Comparison of ENCODE assay signal across 10 cellular contexts in genomic region chr19:48558018-48558684, GRCh38. TPM values are rescaled to one million over a fixed set of nuclear protein-coding genes. Genes with fewer than 3 reads are reported as not detected.
A peak's percentile ranks its signal among the peaks of the same experiment; 100 is the strongest.
DNase-seq lines count a peak whose midpoint lies in the region; ATAC-seq and TF ChIP-seq lines count a peak whose summit lies in the region.
"Had no signal": no experiment of that assay in that cellular context is flagged by ENCODE, and none has a peak within 500 bp of the region (broad histone marks: within the 10 kb centered on the region; RNA-seq: fewer than 3 reads in every experiment).

No MANE protein-coding gene starts in this region.

- TF ChIP-seq CTCF in foreskin fibroblast (IDR thresholded peaks at IDR 0.05; ENCODE audit: low read depth, low read length) (no peak), retinal pigment epithelial cell (conservative IDR thresholded peaks at IDR 0.05; ENCODE audit: low read depth, low read length) (no peak)

- DNase-seq in GM23248 (peak; percentile 92), RPMI7951 (ENCODE audit: low read depth) (peak; percentile 93), foreskin fibroblast (peak; percentile 66 to 84), retinal pigment epithelial cell (ENCODE audit: low read depth) (no peak), GM19238 (ENCODE audit: insufficient read length, low spot score) (no peak), NCI-H1048 (lab: John Stamatoyannopoulos, UW) (no peak)
- no peak for DNase-seq in activated CD4-positive, alpha-beta T cell treated with anti-CD3 and anti-CD28 coated beads for 48 hours

- H3K27me3 ChIP-seq in GM23248 (replicated peaks; ENCODE audit: insufficient read depth): no peaks in the 10 kb centered on the region
- H3K27me3 ChIP-seq: cardiac muscle cell had no signal

- peak overlapping the region; percentile 46; the same call in 1 of the 2 replicates for H3K27ac ChIP-seq in GM23248
- H3K27ac ChIP-seq: cardiac muscle cell had no signal

- WGBS in GM23248 (ENCODE audit: low coverage in 1 of 2, low lambda C conversion rate in 2 of 2, missing lambda C conversion rate in 2 of 2), 2 experiments: 5 to 7% methylated on average over 27 of the region's 27 CpGs

- H3K79me2 ChIP-seq in GM23248 (ENCODE audit: insufficient read depth): no peaks in the 10 kb centered on the region

- H3K9me3 ChIP-seq in GM23248 (ENCODE audit: low read depth): no peaks in the 10 kb centered on the region

- H2AFZ ChIP-seq in GM23248: peak overlapping the region; percentile 85

- in situ Hi-C loops in GM23248 (cut with MboI): no loop called here

- no peak for ATAC-seq in HG03460 (IDR thresholded peaks at IDR 0.05; ENCODE audit: unreplicated experiment)

- H3K4me3 ChIP-seq in GM23248: peak overlapping the region; percentile 50
- H3K4me3 ChIP-seq in foreskin fibroblast (ENCODE audit: low read depth in 1 of 2, low read length in 2 of 2): no peak overlapping the region
- H3K4me3 ChIP-seq in retinal pigment epithelial cell (ENCODE audit: low read length): peak overlapping the region; percentile 19
- H3K4me3 ChIP-seq: cardiac muscle cell had no signal

- H3K9ac ChIP-seq in GM23248: peak overlapping the region; percentile 70

- H3K36me3 ChIP-seq in GM23248 (ENCODE audit: low read depth): no peaks in the 10 kb centered on the region
- H3K36me3 ChIP-seq: cardiac muscle cell had no signal

- H3K9me2 ChIP-seq in GM23248 (ENCODE audit: insufficient read depth): no peaks in the 10 kb centered on the region

- H3K4me1 ChIP-seq in GM23248 (ENCODE audit: insufficient read depth): peaks cover 17% of the 10 kb centered on the region

- peaks cover 15% of the 10 kb centered on the region; the same call in 1 of the 2 replicates for H3F3A ChIP-seq in GM23248 (ENCODE audit: insufficient read depth)

- peak overlapping the region; percentile 50 for H3K4me2 ChIP-seq in GM23248 (ENCODE audit: unreplicated experiment)

- no peaks in the 10 kb centered on the region for H4K20me1 ChIP-seq in GM23248 (ENCODE audit: insufficient read depth)

RNA-seq across cellular contexts. Expression of gene SULT2B1, which starts 6.2 kb away (rescaled TPM):
- total RNA-seq in GM23248 (2014; rRNA removed; shearing (Covaris generic)): not detected in 2 replicates
- polyA plus RNA-seq in GM23248 (2016; fragmentation: Nextera tagmentation; extraction: Ambion mirVana): not detected in 2 replicates
- total RNA-seq in RPMI7951 (2014; rRNA removed; shearing (Covaris generic)): 0.39 TPM in 1 of 2 replicates, not detected in the other
- total RNA-seq: cardiac muscle cell, myocyte had no signal

RNA-seq across cellular contexts. Expression of gene LMTK3, which starts 46.5 kb away (rescaled TPM):
- total RNA-seq in GM23248 (2014; rRNA removed; shearing (Covaris generic)): 0.22 TPM in 1 of 2 replicates, not detected in the other
- polyA plus RNA-seq in GM23248 (2016; fragmentation: Nextera tagmentation; extraction: Ambion mirVana): not detected in 2 replicates
- total RNA-seq in RPMI7951 (2014; rRNA removed; shearing (Covaris generic)): not detected in 2 replicates

RNA-seq across cellular contexts. Expression of gene SPACA4, which starts 48.4 kb away (rescaled TPM):
- total RNA-seq in GM23248 (2014; rRNA removed; shearing (Covaris generic)): not detected in 2 replicates
- polyA plus RNA-seq in GM23248 (2016; fragmentation: Nextera tagmentation; extraction: Ambion mirVana): not detected in 2 replicates
- total RNA-seq in RPMI7951 (2014; rRNA removed; shearing (Covaris generic)): not detected in 2 replicates
- total RNA-seq: cardiac muscle cell, myocyte had no signal
- polyA plus RNA-seq: cardiac muscle cell had no signal

RNA-seq across cellular contexts. Expression of gene FAM83E, which starts 56.7 kb away (rescaled TPM):
- not detected in 2 replicates for total RNA-seq in GM23248 (2014; rRNA removed; shearing (Covaris generic))
- not detected in 2 replicates for polyA plus RNA-seq in GM23248 (2016; fragmentation: Nextera tagmentation; extraction: Ambion mirVana)
- total RNA-seq in RPMI7951 (2014; rRNA removed; shearing (Covaris generic)): 1.6 TPM in 1 of 2 replicates, not detected in the other
- polyA plus RNA-seq: cardiac muscle cell had no signal

Comparison
In these comparisons a context has a peak if more than half of its experiments do, and no peak if none do; other contexts are left out.
1. DNase-seq: peak in GM23248 (single experiment), RPMI7951 (single experiment) and foreskin fibroblast (2 of 2); none in retinal pigment epithelial cell (single experiment), GM19238 (single experiment), NCI-H1048 (single experiment) and activated CD4-positive, alpha-beta T cell treated with anti-CD3 and anti-CD28 coated beads for 48 hours (single experiment).
2. H3K4me3 ChIP-seq: peak in GM23248 (single experiment) and retinal pigment epithelial cell (single experiment); none in foreskin fibroblast (0 of 2).